Comparison of ENCODE assay signal across 1 cellular context in genomic region chr20:316316-317068, GRCh38.
TF ChIP-seq lines count a peak whose summit lies in the region.

No MANE protein-coding gene starts in this region.

TF ChIP-seq in endothelial cell of umbilical vein, 7 proteins besides CTCF, POLR2A, EP300 and RAD21:
- no peak for TF ChIP-seq MYC (IDR thresholded peaks at IDR 0.05; ENCODE audit: low read depth, low read length)
- TF ChIP-seq MAX (IDR thresholded peaks at IDR 0.05; ENCODE audit: insufficient read depth, insufficient read length): no peak
- no peak for TF ChIP-seq EZH2 (IDR thresholded peaks at IDR 0.05; ENCODE audit: borderline replicate concordance, low read depth, low read length, severe bottlenecking)
- no peak for TF ChIP-seq JUN (IDR thresholded peaks at IDR 0.05; ENCODE audit: borderline replicate concordance, insufficient read depth, insufficient read length, low read depth)
- TF ChIP-seq POLR2AphosphoS5 (IDR thresholded peaks at IDR 0.05; ENCODE audit: insufficient read depth, low read depth, low read length): no peak
- no peak for TF ChIP-seq FOS (IDR thresholded peaks at IDR 0.05; ENCODE audit: borderline replicate concordance, insufficient read depth, low read length)
- no peak for TF ChIP-seq GATA2 (IDR thresholded peaks at IDR 0.05; ENCODE audit: insufficient read depth, insufficient read length, low read depth, low read length)
TF ChIP-seq in endothelial cell of umbilical vein: peak in this region for 0.
